Comparison of ENCODE assay signal across 18 cellular contexts in the genomic region with DNA sequence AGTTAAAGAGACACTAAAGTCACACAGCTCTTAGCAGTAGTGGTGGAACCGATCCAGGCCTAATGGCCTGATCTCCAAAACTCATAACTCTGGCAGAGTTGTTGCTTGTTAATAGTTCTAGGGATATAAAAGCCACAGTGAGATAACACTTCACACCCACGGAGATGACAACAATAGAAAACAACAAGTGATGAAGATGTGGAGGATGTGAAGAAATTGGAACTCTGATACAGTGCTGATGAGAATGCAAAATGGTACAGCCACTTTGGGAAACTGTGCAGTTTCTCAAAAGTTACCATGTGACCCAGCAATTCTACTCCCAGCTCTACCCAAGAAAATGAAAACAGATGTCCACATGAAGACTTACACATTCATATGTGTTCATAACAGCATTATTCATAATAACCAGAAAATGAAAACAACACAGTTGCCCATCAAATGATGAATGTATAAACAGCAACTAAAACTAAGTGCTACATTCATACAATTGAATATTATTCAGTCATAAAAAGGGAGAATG. TPM values are rescaled to one million over a fixed set of nuclear protein-coding genes. Genes with fewer than 3 reads are reported as not detected.
DNase-seq lines count a peak whose midpoint lies in the region; ATAC-seq and TF ChIP-seq lines count a peak whose summit lies in the region.
"Had no signal": no experiment of that assay in that cellular context is flagged by ENCODE, and none has a peak within 500 bp of the region (broad histone marks: within the 10 kb centered on the region; RNA-seq: fewer than 3 reads in every experiment).

No MANE protein-coding gene starts in this region.

- H3K4me3 Mint-ChIP-seq in activated T-cell treated with anti-CD3 and anti-CD28 coated beads, Interleukin-2, amount 50 U/mL, for 4 hours: no peak overlapping the region
- H3K4me3 Mint-ChIP-seq: brain had no signal

- no peak overlapping the region for H2AFZ ChIP-seq in OCI-LY1 (ENCODE audit: low read length)

- H3K4me3 ChIP-seq in OCI-LY1 (ENCODE audit: low read depth, low read length, poor library complexity, severe bottlenecking) (no peak overlapping the region), coronary artery (no peak overlapping the region), neutrophil (ENCODE audit: low read depth in 1 of 2, low read length in 1 of 2) (no peak overlapping the region)
- H3K4me3 ChIP-seq: dorsolateral prefrontal cortex, left ventricle myocardium inferior, Peyer's patch had no signal

- TF ChIP-seq CTCF in OCI-LY1 (IDR thresholded peaks at IDR 0.05; ENCODE audit: low read length): no peak
- TF ChIP-seq CTCF in coronary artery (IDR thresholded peaks at IDR 0.05): no peak
- no peak for TF ChIP-seq CTCF in neutrophil (IDR thresholded peaks at IDR 0.05)

- no peaks in the 10 kb centered on the region for H3K27me3 ChIP-seq in OCI-LY1 (ENCODE audit: insufficient read depth, low read length)
- H3K27me3 ChIP-seq in neutrophil: no peaks in the 10 kb centered on the region
- H3K27me3 ChIP-seq: Peyer's patch had no signal

- H3K9me3 Mint-ChIP-seq in activated T-cell treated with anti-CD3 and anti-CD28 coated beads, Interleukin-2, amount 50 U/mL, for 4 hours: no peaks in the 10 kb centered on the region

- 0 out of 2 replicates have a peak, but pooled peaks cover 19% of the 10 kb centered on the region for H3F3A ChIP-seq in OCI-LY1 (ENCODE audit: insufficient read depth, low read length)

- no peaks in the 10 kb centered on the region for H4K20me1 ChIP-seq in OCI-LY1 (ENCODE audit: insufficient read depth, low read length)

- H3K9me3 ChIP-seq in OCI-LY1 (ENCODE audit: low read length) (no peaks in the 10 kb centered on the region), neutrophil (no peaks in the 10 kb centered on the region)
- H3K9me3 ChIP-seq: left ventricle myocardium inferior, Peyer's patch had no signal

- ATAC-seq in activated T-cell treated with anti-CD3 and anti-CD28 coated beads, Interleukin-2, amount 50 U/mL, for 4 hours: peak; percentile 13 to 36
- ATAC-seq in GM21360 (IDR thresholded peaks at IDR 0.05; ENCODE audit: unreplicated experiment) (no peak), GM18870 (IDR thresholded peaks at IDR 0.05; ENCODE audit: unreplicated experiment) (no peak)

- H3K9ac ChIP-seq in OCI-LY1 (ENCODE audit: low read length): no peak overlapping the region

- H3K4me1 Mint-ChIP-seq in activated T-cell treated with anti-CD3 and anti-CD28 coated beads, Interleukin-2, amount 50 U/mL, for 4 hours (ENCODE audit: low read depth): peaks cover 72% of the 10 kb centered on the region

- H3K36me3 ChIP-seq in OCI-LY1 (ENCODE audit: insufficient read depth, low read length) (peaks cover 4% of the 10 kb centered on the region; the same call in 1 of the 2 replicates), neutrophil (no peaks in the 10 kb centered on the region)
- H3K36me3 ChIP-seq: left ventricle myocardium inferior, Peyer's patch, WERI-Rb-1 had no signal

- no peak overlapping the region for H3K4me2 ChIP-seq in OCI-LY1 (ENCODE audit: low read length)

- H3K4me1 ChIP-seq in OCI-LY1 (ENCODE audit: insufficient read depth, low read length, severe bottlenecking) (peaks cover 76% of the 10 kb centered on the region), neutrophil (ENCODE audit: control insufficient read depth in 1 of 2, insufficient read depth in 1 of 2, low read depth in 1 of 2, low read length in 1 of 2) (peaks cover 64 to 68% of the 10 kb centered on the region in 2 experiments)

- peaks cover 7% of the 10 kb centered on the region for H3K36me3 Mint-ChIP-seq in activated T-cell treated with anti-CD3 and anti-CD28 coated beads, Interleukin-2, amount 50 U/mL, for 4 hours (ENCODE audit: insufficient read depth)
- H3K36me3 Mint-ChIP-seq: brain had no signal

- no peaks in the 10 kb centered on the region for H3K9me2 ChIP-seq in OCI-LY1 (ENCODE audit: low read depth, low read length)

- no peak for DNase-seq in activated T-cell treated with anti-CD3 and anti-CD28 coated beads, Interleukin-2, amount 50 U/mL, for 4 hours
- no peak for DNase-seq in activated T-cell treated with anti-CD3 and anti-CD28 coated beads for 4 hours
- DNase-seq in coronary artery (ENCODE audit: low spot score): peak; percentile 2
- DNase-seq in H4 (ENCODE audit: low spot score): no peak
- DNase-seq: DMS 273 treated with DMSO at 0.1 percent for 48 hours, dorsolateral prefrontal cortex, KBM-7, left ventricle myocardium inferior, NCI-H1092, NCI-H69, Peyer's patch, posterior cingulate gyrus, WERI-Rb-1 had no signal

- H3K27ac ChIP-seq in OCI-LY1 (ENCODE audit: low read depth, low read length, poor library complexity, severe bottlenecking): peak overlapping the region; percentile 16
- no peak overlapping the region for H3K27ac ChIP-seq in coronary artery
- peak overlapping the region; percentile 52 for H3K27ac ChIP-seq in neutrophil
- H3K27ac ChIP-seq: dorsolateral prefrontal cortex, left ventricle myocardium inferior, WERI-Rb-1 had no signal

- H3K27me3 Mint-ChIP-seq in activated T-cell treated with anti-CD3 and anti-CD28 coated beads, Interleukin-2, amount 50 U/mL, for 4 hours (ENCODE audit: low read depth): no peaks in the 10 kb centered on the region

- H3K79me2 ChIP-seq in OCI-LY1 (ENCODE audit: insufficient read depth, low read length): 0 out of 2 replicates have a peak, but pooled peaks cover 7% of the 10 kb centered on the region

RNA-seq across cellular contexts. Expression of gene CMTM7, which starts 3.9 kb away (rescaled TPM):
- 10 to 100 TPM; 19.1 to 23.2 (median 21.3) TPM for total RNA-seq in activated T-cell treated with anti-CD3 and anti-CD28 coated beads, Interleukin-2, amount 50 U/mL, for 4 hours
- 5.5 and 7.1 TPM in 2 replicates for total RNA-seq in H4 (2014; rRNA removed; shearing (Covaris generic))

Comparison
In these comparisons a context has a peak if more than half of its experiments do, and no peak if none do; other contexts are left out.
1. ATAC-seq: peak in activated T-cell treated with anti-CD3 and anti-CD28 coated beads, Interleukin-2, amount 50 U/mL, for 4 hours (2 of 2); none in GM21360 (single experiment) and GM18870 (single experiment).
2. H3K27ac ChIP-seq: peak in OCI-LY1 (single experiment) and neutrophil (single experiment); none in coronary artery (0 of 2).